Comparison of ENCODE assay signal across 34 cellular contexts in genomic region chr19:54331626-54332025, GRCh38. TPM values are rescaled to one million over a fixed set of nuclear protein-coding genes. Genes with fewer than 3 reads are reported as not detected.
"Had no signal": no experiment of that assay in that cellular context is flagged by ENCODE, and none has a peak within 500 bp of the region (broad histone marks: within the 10 kb centered on the region; RNA-seq: fewer than 3 reads in every experiment).

No MANE protein-coding gene starts in this region.

- H3K27me3 ChIP-seq: foreskin keratinocyte, pancreas, right atrium auricular region had no signal

- H3K4me1 ChIP-seq: esophagus muscularis mucosa, foreskin keratinocyte, gastroesophageal sphincter, heart right ventricle, pancreas, right atrium auricular region, sigmoid colon, stomach, tibial artery had no signal

- H3K27me3 Mint-ChIP-seq: naive thymus-derived CD8-positive, alpha-beta T cell had no signal

- H3K27ac Mint-ChIP-seq: immature natural killer cell; naive thymus-derived CD8-positive, alpha-beta T cell; nephron progenitor cell; progenitor cell of endocrine pancreas; stimulated activated effector memory CD8-positive, alpha-beta T cell treated with anti-CD3 and anti-CD28 coated beads, Interleukin-12 subunit alpha, Interleukin-12 subunit beta, amount 100 ng/mL, for 72 hours; type B pancreatic cell had no signal

- H3K27ac ChIP-seq: coronary artery, esophagus muscularis mucosa, foreskin keratinocyte, gastroesophageal sphincter, heart right ventricle, pancreas, right atrium auricular region, sigmoid colon, stomach, tibial artery had no signal

- H3K36me3 ChIP-seq: esophagus muscularis mucosa, gastroesophageal sphincter, heart right ventricle, pancreas, right atrium auricular region, sigmoid colon, stomach, tibial artery had no signal

- H3K9me3 ChIP-seq: esophagus muscularis mucosa, gastroesophageal sphincter, heart right ventricle, pancreas, right atrium auricular region, sigmoid colon, stomach, tibial artery had no signal

- ATAC-seq: foreskin keratinocyte; gastroesophageal sphincter; heart right ventricle; left lobe of liver; naive thymus-derived CD8-positive, alpha-beta T cell; pancreas had no signal

- H3K4me1 Mint-ChIP-seq: central memory CD8-positive, alpha-beta T cell; immature natural killer cell; nephron progenitor cell had no signal

- H3K4me3 ChIP-seq: coronary artery, esophagus muscularis mucosa, gastroesophageal sphincter, heart right ventricle, pancreas, right atrium auricular region, sigmoid colon, stomach, tibial artery had no signal

- H3K4me3 Mint-ChIP-seq: central memory CD8-positive, alpha-beta T cell; immature natural killer cell; naive thymus-derived CD8-positive, alpha-beta T cell; nephron progenitor cell; stimulated activated effector memory CD8-positive, alpha-beta T cell treated with anti-CD3 and anti-CD28 coated beads, Interleukin-12 subunit alpha, Interleukin-12 subunit beta, amount 100 ng/mL, for 72 hours; type B pancreatic cell had no signal

- H3K36me3 Mint-ChIP-seq: immature natural killer cell; naive thymus-derived CD8-positive, alpha-beta T cell; stimulated activated effector memory CD8-positive, alpha-beta T cell treated with anti-CD3 and anti-CD28 coated beads, Interleukin-12 subunit alpha, Interleukin-12 subunit beta, amount 100 ng/mL, for 72 hours; type B pancreatic cell had no signal

- H3K9me3 Mint-ChIP-seq: central memory CD8-positive, alpha-beta T cell; immature natural killer cell; naive thymus-derived CD8-positive, alpha-beta T cell; stimulated activated effector memory CD8-positive, alpha-beta T cell treated with anti-CD3 and anti-CD28 coated beads, Interleukin-12 subunit alpha, Interleukin-12 subunit beta, amount 100 ng/mL, for 72 hours; type B pancreatic cell had no signal

- DNase-seq: dermis blood vessel endothelial cell; effector memory CD4-positive, alpha-beta T cell; foreskin keratinocyte; glutamatergic neuron; heart right ventricle; hypothalamus; immature natural killer cell; islet precursor cell; mesendoderm; naive thymus-derived CD8-positive, alpha-beta T cell; nephron progenitor cell; occipital lobe; pancreas; stimulated activated CD4-positive, alpha-beta T cell treated with anti-CD3 and anti-CD28 coated beads, Interleukin-2, amount 100 ng/mL, for 24 hours; stimulated activated CD4-positive, alpha-beta T cell treated with anti-CD3 and anti-CD28 coated beads, Interleukin-4, amount 100 ng/mL, for 24 hours; stimulated activated naive CD4-positive, alpha-beta T cell treated with Interleukin-2 at 50 U/mL for 16 hours; stomach; tibial artery had no signal

RNA-seq across cellular contexts. Expression of gene LILRA4, which starts 7.3 kb away (rescaled TPM):
- total RNA-seq: dermis blood vessel endothelial cell, endothelial cell of umbilical vein, epithelial cell of proximal tubule, esophagus muscularis mucosa, fibroblast of lung, foreskin keratinocyte, gastroesophageal sphincter, left lobe of liver, lung microvascular endothelial cell, myocyte, progenitor cell of endocrine pancreas, right atrium auricular region, stomach, temporal lobe had no signal
- polyA plus RNA-seq: endothelial cell of umbilical vein; fibroblast of lung; foreskin keratinocyte; heart right ventricle; naive thymus-derived CD8-positive, alpha-beta T cell; pancreas; stomach had no signal

RNA-seq across cellular contexts. Expression of gene LILRA5, which starts 18.7 kb away (rescaled TPM):
- total RNA-seq: dermis blood vessel endothelial cell; endothelial cell of umbilical vein; epithelial cell of proximal tubule; fibroblast of lung; foreskin keratinocyte; lung microvascular endothelial cell; myocyte; naive thymus-derived CD8-positive, alpha-beta T cell; progenitor cell of endocrine pancreas; temporal lobe had no signal
- polyA plus RNA-seq: endothelial cell of umbilical vein, fibroblast of lung, foreskin keratinocyte had no signal

RNA-seq across cellular contexts. Expression of gene LAIR1, which starts 33.1 kb away (rescaled TPM):
- total RNA-seq: dermis blood vessel endothelial cell, endothelial cell of umbilical vein, epithelial cell of proximal tubule, fibroblast of lung, foreskin keratinocyte, lung microvascular endothelial cell, myocyte, progenitor cell of endocrine pancreas had no signal
- polyA plus RNA-seq: endothelial cell of umbilical vein, fibroblast of lung, foreskin keratinocyte had no signal

RNA-seq across cellular contexts. Expression of gene LILRB2, which starts 50.7 kb away (rescaled TPM):
- total RNA-seq: dermis blood vessel endothelial cell, endothelial cell of umbilical vein, epithelial cell of proximal tubule, fibroblast of lung, foreskin keratinocyte, lung microvascular endothelial cell, myocyte, occipital lobe, progenitor cell of endocrine pancreas had no signal
- polyA plus RNA-seq: endothelial cell of umbilical vein; fibroblast of lung; foreskin keratinocyte; naive thymus-derived CD8-positive, alpha-beta T cell had no signal
